Comparison of ENCODE assay signal across 8 cellular contexts in genomic region chr18:63131106-63131943, GRCh38.
DNase-seq lines count a peak whose midpoint lies in the region; ATAC-seq, FAIRE-seq and TF ChIP-seq lines count a peak whose summit lies in the region.

No MANE protein-coding gene starts in this region.

- H3K27ac ChIP-seq in AG04450 (ENCODE audit: low read depth, low read length): no peak overlapping the region
- H3K27ac ChIP-seq in right lobe of liver: peak overlapping the region in 2 of 3 donors; percentile 64 to 84

- no peak for TF ChIP-seq POLR2A in GM12891 (IDR thresholded peaks at IDR 0.05; ENCODE audit: low read depth, low read length)
- TF ChIP-seq POLR2A in right lobe of liver (IDR thresholded peaks at IDR 0.05): no peak

- H3K4me1 Mint-ChIP-seq in WTC11 (peaks cover 14% of the 10 kb centered on the region), chondrocyte (ENCODE audit: low read depth) (peaks cover 10% of the 10 kb centered on the region)

- no peaks in the 10 kb centered on the region for H3K36me3 ChIP-seq in right lobe of liver

- intact Hi-C loops in right lobe of liver (cut with DNase I): no loop called here

- peak; percentile 80 for FAIRE-seq in GM12891 (lab: Jason Lieb, UNC)

- H3K4me3 ChIP-seq in AG04450 (ENCODE audit: low read depth, low read length) (no peak overlapping the region), right lobe of liver (no peak overlapping the region)

- H3K9me3 ChIP-seq in AG04450 (ENCODE audit: control insufficient read depth, insufficient read depth, low read length) (no peaks in the 10 kb centered on the region), right lobe of liver (no peaks in the 10 kb centered on the region)

- ATAC-seq in WTC11 (peak; percentile 86), right lobe of liver (peak; percentile 44 to 66 (median 58))

- H3K27me3 Mint-ChIP-seq in WTC11 (ENCODE audit: low read depth) (no peaks in the 10 kb centered on the region), chondrocyte (ENCODE audit: low read depth) (peaks cover 9% of the 10 kb centered on the region)

- peaks cover 0 to 12% (median 5%) of the 10 kb centered on the region in 4 donors for H3K4me1 ChIP-seq in right lobe of liver

- CTCF ChIA-PET in AG04450 (lab: Charles Lee) (interaction anchor here (0.5 to 10.3 kb wide), 28 partner anchors 9 to 545 kb away, joined by 3 to 148 read pairs (median 4); partner anchors contain the start of gene BCL2), WTC11 (lab: Charles Lee) (interaction anchor here (0.6 to 1.8 kb wide), 12 partner anchors 11 to 208 kb away, joined by 3 to 16 read pairs (median 4); no protein-coding TSS in a partner anchor)

- no peaks in the 10 kb centered on the region for H3K36me3 Mint-ChIP-seq in WTC11
- H3K36me3 Mint-ChIP-seq in chondrocyte (ENCODE audit: low read depth): peaks cover 3% of the 10 kb centered on the region

- H3K4me3 Mint-ChIP-seq in WTC11: no peak overlapping the region
- H3K4me3 Mint-ChIP-seq in chondrocyte (ENCODE audit: unreplicated experiment): no peak overlapping the region

- WGBS in right lobe of liver (ENCODE audit: insufficient coverage, low coverage, low lambda C conversion rate, missing lambda C conversion rate): 5% methylated on average over 4 of the region's 8 CpGs

- H3K27me3 ChIP-seq in AG04450 (ENCODE audit: control insufficient read depth, insufficient read depth, low read length) (peaks cover 14% of the 10 kb centered on the region), right lobe of liver (no peaks in the 10 kb centered on the region)

- DNase-seq in AG04450 (ENCODE audit: low read depth, low spot score): peak; percentile 16
- DNase-seq in GM12891 (ENCODE audit: insufficient read length, low spot score): no peak
- peak; percentile 51 for DNase-seq in M059J (ENCODE audit: low read depth)
- DNase-seq in WTC11 (ENCODE audit: low spot score): peak; percentile 45
- DNase-seq in chondrocyte (ENCODE audit: low spot score): no peak
- DNase-seq in right lobe of liver: peak in 1 of 3 donors; percentile 63
- DNase-seq in stimulated activated CD8-positive, alpha-beta memory T cell treated with anti-CD3 and anti-CD28 coated beads, Interleukin-7, amount 100 ng/mL, for 4 hours (ENCODE audit: low read depth in 2 of 2): peak; percentile 13 to 62
- no peak for DNase-seq in SHP77 treated with DMSO at 0.1 percent for 48 hours (lab: John Stamatoyannopoulos, UW)

- H3K27ac Mint-ChIP-seq in WTC11 (no peak overlapping the region), chondrocyte (ENCODE audit: unreplicated experiment) (no peak overlapping the region)

- peak; percentile 74 for TF ChIP-seq CTCF in AG04450 (IDR thresholded peaks at IDR 0.05; ENCODE audit: low read depth, low read length)
- TF ChIP-seq CTCF in WTC11 (IDR thresholded peaks at IDR 0.05): peak; percentile 22
- peak; percentile 91 for TF ChIP-seq CTCF in chondrocyte (IDR thresholded peaks at IDR 0.05)
- TF ChIP-seq CTCF in right lobe of liver (IDR thresholded peaks at IDR 0.05): peak; percentile 62 to 70 (median 68)

- peaks cover 6% of the 10 kb centered on the region; the same call in 1 of the 2 replicates for H3K9me3 Mint-ChIP-seq in WTC11
- H3K9me3 Mint-ChIP-seq in chondrocyte (ENCODE audit: low read depth): no peaks in the 10 kb centered on the region

- POLR2A ChIA-PET in AG04450 (lab: Yijun Ruan, JAX): no interaction called here
- POLR2A ChIA-PET in WTC11 (lab: Charles Lee): interaction anchor here (1.2 kb wide), 1 partner anchor 19 kb away, joined by 3 read pairs; no protein-coding TSS in a partner anchor

TF ChIP-seq in GM12891, 5 proteins besides CTCF, POLR2A, EP300 and RAD21:
- TF ChIP-seq TAF1 (IDR thresholded peaks at IDR 0.05; ENCODE audit: low read depth, low read length) (no peak), POU2F2 (IDR thresholded peaks at IDR 0.05; ENCODE audit: low read depth, low read length) (no peak), PAX5 (IDR thresholded peaks at IDR 0.05; ENCODE audit: insufficient read depth, low read length, severe bottlenecking) (no peak)

TF ChIP-seq in WTC11, 78 proteins besides CTCF, POLR2A, EP300 and RAD21 (continues in another document):
- no peak for TF ChIP-seq ZNF232 (CRISPR knock-in tag; IDR thresholded peaks at IDR 0.05)
- no peak for TF ChIP-seq ZNF532 (CRISPR knock-in tag; IDR thresholded peaks at IDR 0.05; ENCODE audit: borderline replicate concordance)
- TF ChIP-seq NFATC4 (CRISPR knock-in tag; IDR thresholded peaks at IDR 0.05): no peak
- no peak for TF ChIP-seq ZNF138 (CRISPR knock-in tag; conservative IDR thresholded peaks at IDR 0.05)
- no peak for TF ChIP-seq ZNF121 (CRISPR knock-in tag; IDR thresholded peaks at IDR 0.05)
- TF ChIP-seq USF1 (CRISPR knock-in tag; IDR thresholded peaks at IDR 0.05): no peak
- no peak for TF ChIP-seq TP53 (CRISPR knock-in tag; IDR thresholded peaks at IDR 0.05)
- no peak for TF ChIP-seq HMGXB4 (CRISPR knock-in tag; IDR thresholded peaks at IDR 0.05)
- TF ChIP-seq MAX (CRISPR knock-in tag; IDR thresholded peaks at IDR 0.05): no peak
- no peak for TF ChIP-seq E2F4 (CRISPR knock-in tag; IDR thresholded peaks at IDR 0.05; ENCODE audit: borderline replicate concordance, low read depth)
- no peak for TF ChIP-seq ZBTB21 (CRISPR knock-in tag; IDR thresholded peaks at IDR 0.05; ENCODE audit: borderline replicate concordance)
- no peak for TF ChIP-seq NR2C2 (CRISPR knock-in tag; IDR thresholded peaks at IDR 0.05)

Comparison
In these comparisons a context has a peak if more than half of its experiments do, and no peak if none do; other contexts are left out.
1. DNase-seq: peak in AG04450 (single experiment), M059J (single experiment), WTC11 (single experiment) and stimulated activated CD8-positive, alpha-beta memory T cell treated with anti-CD3 and anti-CD28 coated beads, Interleukin-7, amount 100 ng/mL, for 4 hours (2 of 2); none in GM12891 (single experiment), chondrocyte (single experiment) and SHP77 treated with DMSO at 0.1 percent for 48 hours (single experiment).
2. CTCF ChIP-seq: peak in every context shown above with its lines; median percentile 91 in chondrocyte; 74 in AG04450; 68 in right lobe of liver; 22 in WTC11.